ENCODE assay signal across 1 cellular context in the genomic region with DNA sequence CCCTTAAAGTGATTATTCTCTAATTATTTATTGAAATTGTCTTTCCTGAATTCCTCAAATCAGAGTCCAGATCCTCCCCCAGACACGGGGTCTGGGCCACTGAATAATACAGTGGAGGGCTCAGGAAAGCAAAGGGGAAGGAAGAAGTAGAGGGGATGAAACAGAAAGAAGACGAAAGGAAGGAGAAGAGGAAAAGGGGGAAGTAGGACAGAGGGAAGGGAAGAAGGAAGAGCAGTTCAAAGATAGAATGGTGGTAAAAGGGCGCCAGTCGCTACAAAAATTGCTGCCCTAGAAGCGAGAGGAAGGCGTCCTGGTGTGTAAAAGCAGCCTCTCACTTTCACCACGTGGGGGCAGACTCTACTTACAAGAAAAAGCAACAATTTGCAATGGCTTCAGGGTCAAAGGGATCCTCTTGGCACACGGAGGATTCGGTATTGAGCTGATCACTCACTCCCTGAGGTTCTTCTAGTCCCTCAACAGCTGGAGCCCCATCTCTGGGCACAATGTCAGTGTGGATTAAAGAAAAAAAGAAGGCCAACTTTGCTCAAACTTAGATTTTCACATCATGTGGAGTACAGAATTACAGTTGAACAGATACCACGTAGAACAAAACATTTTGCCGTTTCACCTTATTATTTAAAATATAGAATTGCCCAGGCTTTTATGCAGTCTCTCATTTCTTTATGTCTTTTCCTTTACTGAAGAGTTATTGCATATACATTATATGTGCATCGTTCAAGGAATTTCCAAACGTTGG.
A peak's percentile ranks its signal among the peaks of the same experiment; 100 is the strongest.
TF ChIP-seq lines count a peak whose summit lies in the region.

No MANE protein-coding gene starts in this region.

TF ChIP-seq in HEK293, 187 proteins besides CTCF, POLR2A, EP300 and RAD21 (continued from another document):
- TF ChIP-seq, protein P1, sequence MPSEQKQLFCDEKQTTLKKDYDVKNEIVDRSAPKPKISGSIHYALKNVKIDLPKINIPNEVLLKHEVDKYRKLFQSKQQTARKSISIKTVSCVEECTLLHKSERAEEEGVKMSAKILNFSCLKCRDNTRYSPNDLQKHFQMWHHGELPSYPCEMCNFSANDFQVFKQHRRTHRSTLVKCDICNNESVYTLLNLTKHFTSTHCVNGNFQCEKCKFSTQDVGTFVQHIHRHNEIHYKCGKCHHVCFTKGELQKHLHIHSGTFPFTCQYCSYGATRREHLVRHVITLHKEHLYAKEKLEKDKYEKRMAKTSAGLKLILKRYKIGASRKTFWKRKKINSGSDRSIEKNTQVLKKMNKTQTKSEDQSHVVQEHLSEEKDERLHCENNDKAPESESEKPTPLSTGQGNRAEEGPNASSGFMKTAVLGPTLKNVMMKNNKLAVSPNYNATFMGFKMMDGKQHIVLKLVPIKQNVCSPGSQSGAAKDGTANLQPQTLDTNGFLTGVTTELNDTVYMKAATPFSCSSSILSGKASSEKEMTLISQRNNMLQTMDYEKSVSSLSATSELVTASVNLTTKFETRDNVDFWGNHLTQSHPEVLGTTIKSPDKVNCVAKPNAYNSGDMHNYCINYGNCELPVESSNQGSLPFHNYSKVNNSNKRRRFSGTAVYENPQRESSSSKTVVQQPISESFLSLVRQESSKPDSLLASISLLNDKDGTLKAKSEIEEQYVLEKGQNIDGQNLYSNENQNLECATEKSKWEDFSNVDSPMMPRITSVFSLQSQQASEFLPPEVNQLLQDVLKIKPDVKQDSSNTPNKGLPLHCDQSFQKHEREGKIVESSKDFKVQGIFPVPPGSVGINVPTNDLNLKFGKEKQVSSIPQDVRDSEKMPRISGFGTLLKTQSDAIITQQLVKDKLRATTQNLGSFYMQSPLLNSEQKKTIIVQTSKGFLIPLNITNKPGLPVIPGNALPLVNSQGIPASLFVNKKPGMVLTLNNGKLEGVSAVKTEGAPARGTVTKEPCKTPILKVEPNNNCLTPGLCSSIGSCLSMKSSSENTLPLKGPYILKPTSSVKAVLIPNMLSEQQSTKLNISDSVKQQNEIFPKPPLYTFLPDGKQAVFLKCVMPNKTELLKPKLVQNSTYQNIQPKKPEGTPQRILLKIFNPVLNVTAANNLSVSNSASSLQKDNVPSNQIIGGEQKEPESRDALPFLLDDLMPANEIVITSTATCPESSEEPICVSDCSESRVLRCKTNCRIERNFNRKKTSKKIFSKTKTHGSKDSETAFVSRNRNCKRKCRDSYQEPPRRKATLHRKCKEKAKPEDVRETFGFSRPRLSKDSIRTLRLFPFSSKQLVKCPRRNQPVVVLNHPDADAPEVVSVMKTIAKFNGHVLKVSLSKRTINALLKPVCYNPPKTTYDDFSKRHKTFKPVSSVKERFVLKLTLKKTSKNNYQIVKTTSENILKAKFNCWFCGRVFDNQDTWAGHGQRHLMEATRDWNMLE (tag by site-specific recombination; conservative IDR thresholded peaks at IDR 0.05; ENCODE audit: low read depth): 0 out of 2 replicates have a peak, but pooled peaks have one; percentile 18
- TF ChIP-seq PRDM1 (tag by site-specific recombination; IDR thresholded peaks at IDR 0.05) (peak; percentile 61), ZNF394 (tag by site-specific recombination; IDR thresholded peaks at IDR 0.05; ENCODE audit: borderline replicate concordance) (no peak), ZNF366 (tag by site-specific recombination; conservative IDR thresholded peaks at IDR 0.05) (no peak)
- TF ChIP-seq, protein P2, sequence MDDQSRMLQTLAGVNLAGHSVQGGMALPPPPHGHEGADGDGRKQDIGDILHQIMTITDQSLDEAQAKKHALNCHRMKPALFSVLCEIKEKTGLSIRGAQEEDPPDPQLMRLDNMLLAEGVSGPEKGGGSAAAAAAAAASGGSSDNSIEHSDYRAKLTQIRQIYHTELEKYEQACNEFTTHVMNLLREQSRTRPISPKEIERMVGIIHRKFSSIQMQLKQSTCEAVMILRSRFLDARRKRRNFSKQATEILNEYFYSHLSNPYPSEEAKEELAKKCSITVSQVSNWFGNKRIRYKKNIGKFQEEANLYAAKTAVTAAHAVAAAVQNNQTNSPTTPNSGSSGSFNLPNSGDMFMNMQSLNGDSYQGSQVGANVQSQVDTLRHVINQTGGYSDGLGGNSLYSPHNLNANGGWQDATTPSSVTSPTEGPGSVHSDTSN (CRISPR knock-in tag; IDR thresholded peaks at IDR 0.05): no peak
